Comparison of ENCODE assay signal across 1 cellular context in the genomic region with DNA sequence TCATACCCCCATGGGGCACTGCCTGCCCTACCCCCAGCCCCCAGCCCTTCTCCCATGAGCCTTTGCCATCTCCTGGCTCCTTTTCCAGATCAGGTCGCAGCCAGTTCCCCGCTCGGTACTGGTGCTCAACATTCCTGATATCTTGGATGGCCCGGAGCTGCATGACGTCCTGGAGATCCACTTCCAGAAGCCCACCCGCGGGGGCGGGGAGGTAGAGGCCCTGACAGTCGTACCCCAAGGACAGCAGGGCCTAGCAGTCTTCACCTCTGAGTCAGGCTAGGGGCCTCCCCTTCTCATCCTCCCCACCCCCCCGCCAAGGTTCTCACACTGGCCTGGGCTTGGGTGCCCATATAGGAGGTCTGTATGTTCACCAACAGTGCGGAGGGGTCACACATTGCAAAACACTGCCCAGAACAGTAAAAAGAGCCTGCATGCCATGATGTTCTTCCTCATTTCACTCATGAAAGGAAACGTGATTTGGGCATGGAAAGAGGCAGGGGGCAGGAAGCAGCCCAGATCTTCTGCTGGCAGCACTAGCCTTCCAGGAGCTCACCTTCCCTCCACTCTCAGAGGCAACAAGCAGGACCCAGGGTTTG.
TF ChIP-seq lines count a peak whose summit lies in the region.

No MANE protein-coding gene starts in this region.

TF ChIP-seq in endothelial cell of umbilical vein, 7 proteins besides CTCF, POLR2A, EP300 and RAD21:
- TF ChIP-seq POLR2AphosphoS5 (IDR thresholded peaks at IDR 0.05; ENCODE audit: insufficient read depth, low read depth, low read length) (no peak), GATA2 (IDR thresholded peaks at IDR 0.05; ENCODE audit: insufficient read depth, insufficient read length, low read depth, low read length) (no peak), FOS (IDR thresholded peaks at IDR 0.05; ENCODE audit: borderline replicate concordance, insufficient read depth, low read length) (no peak), MYC (IDR thresholded peaks at IDR 0.05; ENCODE audit: low read depth, low read length) (no peak), JUN (IDR thresholded peaks at IDR 0.05; ENCODE audit: borderline replicate concordance, insufficient read depth, insufficient read length, low read depth) (no peak), EZH2 (IDR thresholded peaks at IDR 0.05; ENCODE audit: borderline replicate concordance, low read depth, low read length, severe bottlenecking) (no peak)
- TF ChIP-seq, protein P1, sequence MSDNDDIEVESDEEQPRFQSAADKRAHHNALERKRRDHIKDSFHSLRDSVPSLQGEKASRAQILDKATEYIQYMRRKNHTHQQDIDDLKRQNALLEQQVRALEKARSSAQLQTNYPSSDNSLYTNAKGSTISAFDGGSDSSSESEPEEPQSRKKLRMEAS (IDR thresholded peaks at IDR 0.05; ENCODE audit: insufficient read depth, insufficient read length): no peak
